ENCODE assay signal across 24 cellular contexts in the genomic region with DNA sequence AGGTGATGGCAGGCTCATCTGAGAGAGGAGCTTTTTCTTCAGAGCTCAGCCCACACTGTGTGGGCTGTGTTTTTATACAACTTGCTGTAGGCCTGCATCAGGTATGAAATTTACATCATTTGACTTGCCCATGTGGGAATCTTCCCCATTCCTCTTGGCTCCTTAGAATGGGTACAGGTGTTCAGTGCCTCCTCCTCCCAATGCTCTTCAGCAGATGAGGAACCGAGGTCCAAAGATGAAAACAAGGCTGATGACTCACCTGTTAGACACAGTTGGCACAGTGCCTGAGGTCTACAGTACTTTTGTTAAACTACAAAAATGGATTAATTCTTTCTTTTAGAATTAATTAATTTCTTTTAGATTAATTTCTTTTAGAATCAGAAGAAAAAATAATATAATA. TPM values are rescaled to one million over a fixed set of nuclear protein-coding genes. Genes with fewer than 3 reads are reported as not detected.
DNase-seq lines count a peak whose midpoint lies in the region; ATAC-seq, FAIRE-seq and TF ChIP-seq lines count a peak whose summit lies in the region.
"Had no signal": no experiment of that assay in that cellular context is flagged by ENCODE, and none has a peak within 500 bp of the region (broad histone marks: within the 10 kb centered on the region; RNA-seq: fewer than 3 reads in every experiment).

No MANE protein-coding gene starts in this region.

- H3F3A ChIP-seq in PC-3 (ENCODE audit: low read length, unreplicated experiment) = no peaks in the 10 kb centered on the region

- no peak for TF ChIP-seq POLR2A in HCT116 (IDR thresholded peaks at IDR 0.05; ENCODE audit: borderline replicate concordance, extremely low read depth, insufficient read depth, insufficient read length)
- no peak for TF ChIP-seq POLR2A in endothelial cell of umbilical vein (IDR thresholded peaks at IDR 0.05; ENCODE audit: low read depth, low read length)
- TF ChIP-seq POLR2A in transverse colon (IDR thresholded peaks at IDR 0.05) = no peak

- no peak overlapping the region for H2AFZ ChIP-seq in HCT116 (ENCODE audit: low read depth, low read length, poor library complexity, severe bottlenecking)
- no peak overlapping the region for H2AFZ ChIP-seq in PC-3 (ENCODE audit: low read length)
- H2AFZ ChIP-seq in endothelial cell of umbilical vein (ENCODE audit: low read depth, low read length) = no peak overlapping the region
- no peak overlapping the region for H2AFZ ChIP-seq in neuronal stem cell (ENCODE audit: low read length)

- no peak overlapping the region for H3K23ac ChIP-seq in neuronal stem cell (ENCODE audit: low read depth, low read length, poor library complexity)

- H2BK12ac ChIP-seq in neuronal stem cell (ENCODE audit: low read length) = no peak overlapping the region

- no peak overlapping the region for H2BK5ac ChIP-seq in neuronal stem cell (ENCODE audit: low read length)

- H2AK5ac ChIP-seq in neuronal stem cell (ENCODE audit: low read depth, low read length) = no peak overlapping the region

- H3K9me2 ChIP-seq in HCT116 (ENCODE audit: insufficient read depth) (no peaks in the 10 kb centered on the region), PC-3 (replicated peaks; ENCODE audit: low read length) (no peaks in the 10 kb centered on the region)

- H3K79me1 ChIP-seq in neuronal stem cell (ENCODE audit: low read depth, low read length) = no peaks in the 10 kb centered on the region

- in situ Hi-C loops in transverse colon (cut with MboI; ENCODE audit: low pct_ligation_motif_present in 1 of 4, low pct_unique_long_range_greater_than_20kb in 1 of 4, low sequenced_read_pairs in 3 of 4) = loop anchor here (25.0 kb wide), 3 partner anchors 388 to 488 kb away; no protein-coding TSS in a partner anchor

- ATAC-seq in HCT116 = no peak
- no peak for ATAC-seq in PC-3
- ATAC-seq in HG03378 (IDR thresholded peaks at IDR 0.05; ENCODE audit: unreplicated experiment) = no peak
- ATAC-seq: body of pancreas, right cardiac atrium, T-cell had no signal

- H3K4me2 ChIP-seq in HCT116 (ENCODE audit: low read length) = no peak overlapping the region
- no peak overlapping the region for H3K4me2 ChIP-seq in PC-3 (ENCODE audit: low read length)
- no peak overlapping the region for H3K4me2 ChIP-seq in endothelial cell of umbilical vein (ENCODE audit: insufficient read depth, low read length)
- H3K4me2 ChIP-seq in neuronal stem cell (ENCODE audit: insufficient read depth, low read length, poor library complexity, severe bottlenecking) = no peak overlapping the region

- no peak overlapping the region for H3K4me3 ChIP-seq in HCT116 (replicated peaks in 1 of 2; ENCODE audit: low read depth in 1 of 2, low read length in 2 of 2)
- no peak overlapping the region for H3K4me3 ChIP-seq in PC-3 (ENCODE audit: low read length)
- no peak overlapping the region for H3K4me3 ChIP-seq in endothelial cell of umbilical vein (replicated peaks in 1 of 3; ENCODE audit: insufficient read depth in 1 of 3, low read depth in 1 of 3, low read length in 3 of 3)
- no peak overlapping the region for H3K4me3 ChIP-seq in neuronal stem cell (ENCODE audit: low read length in 2 of 2)
- no peak overlapping the region for H3K4me3 ChIP-seq in transverse colon
- H3K4me3 ChIP-seq: body of pancreas had no signal

- BruUV-seq in HCT116 (replicated peaks; lab: Mats Ljungman, UMichigan) = no TSS peak
- no TSS peak for BruUV-seq in PC-3 (replicated peaks; lab: Mats Ljungman, UMichigan)
- no TSS peak for BruUV-seq in endothelial cell of umbilical vein (replicated peaks; lab: Mats Ljungman, UMichigan)

- no peak overlapping the region for H4K8ac ChIP-seq in neuronal stem cell (ENCODE audit: low read depth, low read length)

- H3K36me3 ChIP-seq in HCT116 (ENCODE audit: control insufficient read depth in 1 of 2, insufficient read depth in 2 of 2, low read length in 2 of 2) (no peaks in the 10 kb centered on the region), PC-3 (ENCODE audit: low read depth, low read length) (no peaks in the 10 kb centered on the region), endothelial cell of umbilical vein (ENCODE audit: control insufficient read depth in 2 of 2, extremely low read depth in 1 of 2, insufficient read depth in 2 of 2, low read length in 2 of 2) (no peaks in the 10 kb centered on the region), neuronal stem cell (replicated peaks in 1 of 2; ENCODE audit: control insufficient read depth in 2 of 2, insufficient read depth in 2 of 2, low read length in 2 of 2) (no peaks in the 10 kb centered on the region), transverse colon (no peaks in the 10 kb centered on the region)

- DNase-seq in HCT116 (ENCODE audit: low read depth, low spot score) (no peak), PC-3 (peak; percentile 71), endothelial cell of umbilical vein (ENCODE audit: low read depth, low spot score) (no peak), neuronal stem cell (ENCODE audit: low spot score) (no peak), transverse colon (no peak), NCI-H128 (lab: John Stamatoyannopoulos, UW; ENCODE audit: unreplicated experiment) (no peak)
- no peak for DNase-seq in activated T-cell treated with anti-CD3 and anti-CD28 coated beads, Interleukin-2, amount 50 U/mL, for 1 hour
- DNase-seq: activated CD4-positive, alpha-beta T cell treated with anti-CD3 and anti-CD28 coated beads, Interleukin-2, amount 10 ng/mL, durations not matched to agents 7 days and 5 days; activated naive CD8-positive, alpha-beta T cell treated with anti-CD3 and anti-CD28 coated beads for 36 hours; AML-193; cortex of kidney; DND-41; hippocampal formation; KBM-7; kidney glomerular epithelial cell; NCI-H526; right cardiac atrium; Right ventricle myocardium superior; stimulated activated CD8-positive, alpha-beta memory T cell treated with anti-CD3 and anti-CD28 coated beads, Interleukin-4, amount 100 ng/mL, for 48 hours; T-cell had no signal

- no peak overlapping the region for H2BK120ac ChIP-seq in neuronal stem cell (ENCODE audit: low read depth, low read length)

- no peak overlapping the region for H4K91ac ChIP-seq in neuronal stem cell (ENCODE audit: low read depth, low read length, poor library complexity)

- H3K27ac ChIP-seq in HCT116 (ENCODE audit: low read depth, low read length) = no peak overlapping the region
- H3K27ac ChIP-seq in PC-3 (ENCODE audit: low read length) = no peak overlapping the region
- H3K27ac ChIP-seq in endothelial cell of umbilical vein (ENCODE audit: insufficient read depth, low read depth, low read length) = no peak overlapping the region
- no peak overlapping the region for H3K27ac ChIP-seq in neuronal stem cell (replicated peaks; ENCODE audit: low read length)
- no peak overlapping the region for H3K27ac ChIP-seq in transverse colon
- H3K27ac ChIP-seq: body of pancreas, HL-60 had no signal

- RAD21 ChIA-PET in HCT116 (lab: Charles Lee; ENCODE audit: low non-redundant PET in 1 of 2, low total read pairs in 2 of 2, uncharacterized antibody in 2 of 2, unreplicated experiment in 2 of 2) = no interaction called here

- H2BK15ac ChIP-seq in neuronal stem cell (ENCODE audit: low read length) = no peak overlapping the region

- no peak for FAIRE-seq in endothelial cell of umbilical vein (lab: Jason Lieb, UNC)

- H3K14ac ChIP-seq in neuronal stem cell (ENCODE audit: low read length) = peak overlapping the region; percentile 59

- H3K9ac ChIP-seq in HCT116 (ENCODE audit: low read length) (no peak overlapping the region), PC-3 (ENCODE audit: low read length) (no peak overlapping the region), endothelial cell of umbilical vein (replicated peaks; ENCODE audit: extremely low read depth, insufficient read depth, low read length) (no peak overlapping the region), neuronal stem cell (ENCODE audit: low read depth, low read length, poor library complexity) (no peak overlapping the region)

- H3K27me3 ChIP-seq in HCT116 (ENCODE audit: insufficient read depth, low read length) (peaks cover 41% of the 10 kb centered on the region), PC-3 (ENCODE audit: low read length) (peaks cover 4% of the 10 kb centered on the region; the same call in 1 of the 2 replicates), endothelial cell of umbilical vein (ENCODE audit: control insufficient read depth in 2 of 2, insufficient read depth in 2 of 2, low read length in 2 of 2) (no peaks in the 10 kb centered on the region), neuronal stem cell (ENCODE audit: control insufficient read depth in 3 of 3, insufficient read depth in 3 of 3, low read depth in 1 of 3, low read length in 3 of 3) (no peaks in the 10 kb centered on the region), transverse colon (no peaks in the 10 kb centered on the region)
- H3K27me3 ChIP-seq: body of pancreas had no signal

- H3K9me1 ChIP-seq in endothelial cell of umbilical vein (replicated peaks; ENCODE audit: control insufficient read depth, extremely low read depth, insufficient read depth, low read length) = no peaks in the 10 kb centered on the region

- no peak overlapping the region for H3K4ac ChIP-seq in neuronal stem cell (ENCODE audit: low read length)

- H3K9me3 ChIP-seq in HCT116 (ENCODE audit: control insufficient read depth in 1 of 2, insufficient read depth in 1 of 2, low read depth in 1 of 2, low read length in 2 of 2) = no peaks in the 10 kb centered on the region
- no peaks in the 10 kb centered on the region for H3K9me3 ChIP-seq in PC-3 (ENCODE audit: low read length)
- H3K9me3 ChIP-seq in endothelial cell of umbilical vein (replicated peaks; ENCODE audit: control insufficient read depth, insufficient read depth, low read length) = no peaks in the 10 kb centered on the region
- H3K9me3 ChIP-seq in neuronal stem cell (replicated peaks in 1 of 2; ENCODE audit: control insufficient read depth in 2 of 2, insufficient read depth in 1 of 2, low read depth in 1 of 2, low read length in 2 of 2) = no peaks in the 10 kb centered on the region
- H3K9me3 ChIP-seq in transverse colon = no peaks in the 10 kb centered on the region
- H3K9me3 ChIP-seq: body of pancreas had no signal

- H3K79me2 ChIP-seq in HCT116 (ENCODE audit: insufficient read depth, low read length) (no peaks in the 10 kb centered on the region), PC-3 (ENCODE audit: low read length) (no peaks in the 10 kb centered on the region), endothelial cell of umbilical vein (ENCODE audit: control insufficient read depth, insufficient read depth, low read length) (no peaks in the 10 kb centered on the region)

- WGBS in neuronal stem cell (ENCODE audit: extremely low coverage in 2 of 2, insufficient read length in 2 of 2, insufficient replicate concordance in 1 of 2), 2 donors = no CpG with 5 or more reads among the region's 1 CpG
- 27 to 50% methylated on average over 1 of the region's 1 CpG for WGBS in transverse colon (ENCODE audit: low coverage in 1 of 2), 2 donors

- dilution Hi-C loops in endothelial cell of umbilical vein (cut with MboI; ENCODE audit: extremely low pct_ligation_motif_present, low sequenced_read_pairs) = no loop called here

- no peak for TF ChIP-seq EP300 in transverse colon (IDR thresholded peaks at IDR 0.05; ENCODE audit: low read depth)

- POLR2A ChIA-PET in HCT116 (lab: Charles Lee) = no interaction called here
- POLR2A ChIA-PET in PC-3 (lab: Charles Lee; ENCODE audit: unreplicated experiment) = no interaction called here
- POLR2A ChIA-PET in endothelial cell of umbilical vein (lab: Charles Lee) = no interaction called here

- H4K20me1 ChIP-seq in HCT116 (ENCODE audit: insufficient read depth) (no peaks in the 10 kb centered on the region), PC-3 (ENCODE audit: low read length) (no peaks in the 10 kb centered on the region), endothelial cell of umbilical vein (replicated peaks; ENCODE audit: control insufficient read depth, extremely low read depth, insufficient read depth, low read length) (no peaks in the 10 kb centered on the region)

- no peaks in the 10 kb centered on the region for H3K4me1 ChIP-seq in HCT116 (ENCODE audit: control insufficient read depth in 1 of 2, insufficient read depth in 2 of 2, low read length in 2 of 2)
- H3K4me1 ChIP-seq in PC-3 (ENCODE audit: insufficient read depth, low read length) = peaks cover 10% of the 10 kb centered on the region
- no peaks in the 10 kb centered on the region for H3K4me1 ChIP-seq in endothelial cell of umbilical vein (ENCODE audit: control insufficient read depth, extremely low read depth, insufficient read depth, low read length)
- H3K4me1 ChIP-seq in neuronal stem cell (ENCODE audit: control insufficient read depth in 2 of 2, insufficient read depth in 1 of 2, low read depth in 1 of 2, low read length in 2 of 2) = no peaks in the 10 kb centered on the region
- no peaks in the 10 kb centered on the region for H3K4me1 ChIP-seq in transverse colon
- H3K4me1 ChIP-seq: body of pancreas had no signal

- no peak overlapping the region for H3K18ac ChIP-seq in neuronal stem cell (ENCODE audit: low read length)

- intact Hi-C loops in HCT116 (cut with micrococcal nuclease) (no loop called here), PC-3 (cut with micrococcal nuclease) (no loop called here), endothelial cell of umbilical vein (cut with micrococcal nuclease) (no loop called here), transverse colon (cut with DNase I; ENCODE audit: low total_unique reads) (no loop called here)

- CTCF ChIA-PET in HCT116 (lab: Charles Lee) (no interaction called here), PC-3 (lab: Charles Lee) (no interaction called here), endothelial cell of umbilical vein (lab: Charles Lee) (no interaction called here)

- no peak for TF ChIP-seq CTCF in HCT116 (IDR thresholded peaks at IDR 0.05 in 2 of 3, conservative IDR thresholded peaks at IDR 0.05 in 1 of 3; ENCODE audit: borderline replicate concordance in 1 of 3, insufficient read depth in 1 of 3, low read depth in 2 of 3, low read length in 2 of 3)
- TF ChIP-seq CTCF in PC-3 (conservative IDR thresholded peaks at IDR 0.05; ENCODE audit: low read depth, low read length) = no peak
- TF ChIP-seq CTCF in endothelial cell of umbilical vein (IDR thresholded peaks at IDR 0.05; ENCODE audit: extremely low read depth in 1 of 2, insufficient read depth in 1 of 2, low read depth in 1 of 2, low read length in 2 of 2) = no peak
- no peak for TF ChIP-seq CTCF in transverse colon (IDR thresholded peaks at IDR 0.05)

- no peak for TF ChIP-seq RAD21 in HCT116 (IDR thresholded peaks at IDR 0.05; ENCODE audit: low read depth)

RNA-seq across cellular contexts. Expression of a gene that starts 20.8 kb away (rescaled TPM):
- total RNA-seq in HCT116 (2021; ENCODE audit: unreplicated experiment) (0.05 TPM), PC-3 (2014; rRNA removed) (not detected in 2 replicates), endothelial cell of umbilical vein (0.12 and 0.13 TPM in 2 replicates), transverse colon (1 to 10 TPM in 2 of 4 donors, under 1 TPM in 2; 0.37 to 4.4 (median 1.4) TPM)
- polyA plus RNA-seq in HCT116 (2012) = 0.05 TPM in 1 of 2 replicates, not detected in the other
- 0.30 and 0.41 TPM in 2 replicates for polyA plus RNA-seq in endothelial cell of umbilical vein
- 0.24 and 0.26 TPM in 2 replicates for polyA plus RNA-seq in endothelial cell of umbilical vein (2011; cell fraction: cytosol; rRNA removed)
- 0.58 and 0.77 TPM in 2 replicates for polyA plus RNA-seq in endothelial cell of umbilical vein (2011; cell fraction: nucleus; rRNA removed)
- 0.35 and 0.75 TPM in 2 replicates for polyA plus RNA-seq in endothelial cell of umbilical vein (2012)
- polyA minus RNA-seq in endothelial cell of umbilical vein = 1.6 TPM in 2 replicates
- 2.7 TPM for polyA minus RNA-seq in endothelial cell of umbilical vein (2011; cell fraction: cytosol; rRNA and poly(A)+ RNA removed)
- polyA minus RNA-seq in endothelial cell of umbilical vein (2011; cell fraction: nucleus; rRNA and poly(A)+ RNA removed) = 2.0 and 2.2 TPM in 2 replicates
- 0.35 TPM for polyA plus RNA-seq in neuronal stem cell (2013, experiment 1 of 2)
- polyA plus RNA-seq in neuronal stem cell (2013, experiment 2 of 2) = 0.37 TPM
- total RNA-seq: activated CD4-positive, alpha-beta T cell treated with anti-CD3 and anti-CD28 coated beads, Interleukin-2, amount 10 ng/mL, durations not matched to agents 7 days and 5 days; activated naive CD8-positive, alpha-beta T cell treated with anti-CD3 and anti-CD28 coated beads for 36 hours; activated T-helper 2 cell treated with anti-CD3 and anti-CD28 coated beads, Interferon-gamma antibody, Interleukin-2, Interleukin-4, amounts not matched to agents 10 μg/mL and 5 μg/mL and 100 μg/mL, durations not matched to agents 14 hours and 24 hours and 36 hours had no signal
